15 cellular contexts compared by ENCODE assay signal in genomic region chr16:4386452-4386813, GRCh38. TPM values are rescaled to one million over a fixed set of nuclear protein-coding genes. Genes with fewer than 3 reads are reported as not detected.
DNase-seq lines count a peak whose midpoint lies in the region; ATAC-seq and TF ChIP-seq lines count a peak whose summit lies in the region.
"Had no signal": no experiment of that assay in that cellular context is flagged by ENCODE, and none has a peak within 500 bp of the region (broad histone marks: within the 10 kb centered on the region; RNA-seq: fewer than 3 reads in every experiment).

No MANE protein-coding gene starts in this region.

- peaks cover 30% of the 10 kb centered on the region for H3K4me1 ChIP-seq in lower lobe of right lung
- peaks cover 15 to 28% (median 25%) of the 10 kb centered on the region in 4 donors for H3K4me1 ChIP-seq in upper lobe of left lung

- H3K27me3 Mint-ChIP-seq in activated CD8-positive, alpha-beta T cell treated with anti-CD3 and anti-CD28 coated beads, Interleukin-2, amount 10 ng/mL, durations not matched to agents 7 days and 5 days (ENCODE audit: low read depth), result no peaks in the 10 kb centered on the region
- no peaks in the 10 kb centered on the region for H3K27me3 Mint-ChIP-seq in activated CD8-positive, alpha-beta T cell treated with anti-CD3 and anti-CD28 coated beads for 36 hours
- no peaks in the 10 kb centered on the region for H3K27me3 Mint-ChIP-seq in activated naive CD4-positive, alpha-beta T cell treated with anti-CD3 and anti-CD28 coated beads for 36 hours (ENCODE audit: low read depth)
- H3K27me3 Mint-ChIP-seq: dendritic cell treated with granulocyte-macrophage colony-stimulating factor and Interleukin-4, amounts not matched to agents 40 ng/mL and 50 ng/mL, for 4 days had no signal

- peaks cover 16% of the 10 kb centered on the region for H3K36me3 Mint-ChIP-seq in activated CD8-positive, alpha-beta T cell treated with anti-CD3 and anti-CD28 coated beads, Interleukin-2, amount 10 ng/mL, durations not matched to agents 7 days and 5 days (ENCODE audit: low read depth)
- H3K36me3 Mint-ChIP-seq in activated CD8-positive, alpha-beta T cell treated with anti-CD3 and anti-CD28 coated beads for 36 hours (ENCODE audit: low read depth), result peaks cover 7% of the 10 kb centered on the region
- no peaks in the 10 kb centered on the region for H3K36me3 Mint-ChIP-seq in activated naive CD4-positive, alpha-beta T cell treated with anti-CD3 and anti-CD28 coated beads for 36 hours (ENCODE audit: low read depth)
- H3K36me3 Mint-ChIP-seq: activated naive CD4-positive, alpha-beta T cell treated with anti-CD3 and anti-CD28 coated beads, Interleukin-2, amount 50 U/mL, for 72 hours had no signal

- TF ChIP-seq CTCF in activated CD8-positive, alpha-beta T cell treated with anti-CD3 and anti-CD28 coated beads for 36 hours (IDR thresholded peaks at IDR 0.05), result no peak
- TF ChIP-seq CTCF in coronary artery (IDR thresholded peaks at IDR 0.05) (no peak), lower lobe of right lung (IDR thresholded peaks at IDR 0.05) (no peak), upper lobe of left lung (IDR thresholded peaks at IDR 0.05) (no peak)

- H3K9me3 Mint-ChIP-seq in activated CD8-positive, alpha-beta T cell treated with anti-CD3 and anti-CD28 coated beads, Interleukin-2, amount 10 ng/mL, durations not matched to agents 7 days and 5 days (ENCODE audit: insufficient read depth), result no peaks in the 10 kb centered on the region
- H3K9me3 Mint-ChIP-seq in activated CD8-positive, alpha-beta T cell treated with anti-CD3 and anti-CD28 coated beads for 36 hours, result no peaks in the 10 kb centered on the region
- no peaks in the 10 kb centered on the region for H3K9me3 Mint-ChIP-seq in activated naive CD4-positive, alpha-beta T cell treated with anti-CD3 and anti-CD28 coated beads for 36 hours
- H3K9me3 Mint-ChIP-seq: activated naive CD4-positive, alpha-beta T cell treated with anti-CD3 and anti-CD28 coated beads, Interleukin-2, amount 50 U/mL, for 72 hours; dendritic cell treated with granulocyte-macrophage colony-stimulating factor and Interleukin-4, amounts not matched to agents 40 ng/mL and 50 ng/mL, for 4 days had no signal

- DNase-seq in activated CD8-positive, alpha-beta T cell treated with anti-CD3 and anti-CD28 coated beads, Interleukin-2, amount 10 ng/mL, durations not matched to agents 7 days and 5 days, result no peak
- no peak for DNase-seq in activated CD8-positive, alpha-beta T cell treated with anti-CD3 and anti-CD28 coated beads for 36 hours
- DNase-seq in coronary artery (ENCODE audit: low spot score), result peak; percentile 81
- no peak for DNase-seq in lower lobe of right lung
- DNase-seq in upper lobe of left lung, result no peak
- no peak for DNase-seq in activated naive CD4-positive, alpha-beta T cell treated with anti-CD3 and anti-CD28 coated beads for 36 hours
- DNase-seq in NCI-H1048 (lab: John Stamatoyannopoulos, UW), result no peak
- no peak for DNase-seq in central memory CD4-positive, alpha-beta T cell
- DNase-seq: 8988T; activated CD4-positive, alpha-beta T cell treated with anti-CD3 and anti-CD28 coated beads, Interleukin-2, amount 50 U/mL, for 48 hours; NCI-H2081 treated with DMSO at 0.1 percent for 48 hours; stimulated activated CD4-positive, alpha-beta T cell treated with anti-CD3 and anti-CD28 coated beads, Interleukin-4, amount 100 ng/mL, for 4 hours; T-helper 9 cell had no signal

- H3K27me3 ChIP-seq in lower lobe of right lung (ENCODE audit: low read depth) (no peaks in the 10 kb centered on the region), upper lobe of left lung (no peaks in the 10 kb centered on the region)

- H3K9me3 ChIP-seq in lower lobe of right lung (no peaks in the 10 kb centered on the region), upper lobe of left lung (no peaks in the 10 kb centered on the region)

- CTCF ChIA-PET in activated CD8-positive, alpha-beta T cell treated with anti-CD3 and anti-CD28 coated beads, Interleukin-2, amount 10 ng/mL, durations not matched to agents 7 days and 5 days (lab: Charles Lee), result interaction anchor here (1.2 kb wide), 1 partner anchor 27 kb away, joined by 3 read pairs; no protein-coding TSS in a partner anchor
- CTCF ChIA-PET in activated CD8-positive, alpha-beta T cell treated with anti-CD3 and anti-CD28 coated beads for 36 hours (lab: Charles Lee), result interaction anchor here (1.3 kb wide), 1 partner anchor 16 kb away, joined by 5 read pairs; no protein-coding TSS in a partner anchor
- CTCF ChIA-PET in activated naive CD4-positive, alpha-beta T cell treated with anti-CD3 and anti-CD28 coated beads for 36 hours (lab: Charles Lee), result no interaction called here

- H3K36me3 ChIP-seq in lower lobe of right lung, result peaks cover 94% of the 10 kb centered on the region
- peaks cover 15 to 80% (median 59%) of the 10 kb centered on the region in 4 donors for H3K36me3 ChIP-seq in upper lobe of left lung

- H3K4me1 Mint-ChIP-seq in activated CD8-positive, alpha-beta T cell treated with anti-CD3 and anti-CD28 coated beads, Interleukin-2, amount 10 ng/mL, durations not matched to agents 7 days and 5 days (ENCODE audit: low read depth), result no peaks in the 10 kb centered on the region
- H3K4me1 Mint-ChIP-seq in activated CD8-positive, alpha-beta T cell treated with anti-CD3 and anti-CD28 coated beads for 36 hours (ENCODE audit: low read depth), result no peaks in the 10 kb centered on the region
- no peaks in the 10 kb centered on the region for H3K4me1 Mint-ChIP-seq in activated naive CD4-positive, alpha-beta T cell treated with anti-CD3 and anti-CD28 coated beads for 36 hours (ENCODE audit: low read depth)

- ATAC-seq in activated CD8-positive, alpha-beta T cell treated with anti-CD3 and anti-CD28 coated beads, Interleukin-2, amount 10 ng/mL, durations not matched to agents 7 days and 5 days, result peak; percentile 13
- no peak for ATAC-seq in activated CD8-positive, alpha-beta T cell treated with anti-CD3 and anti-CD28 coated beads for 36 hours
- ATAC-seq in lower lobe of right lung (no peak), upper lobe of left lung (ENCODE audit: low FRiP score in 2 of 2) (peak; percentile 8 to 20)
- ATAC-seq: activated naive CD4-positive, alpha-beta T cell treated with anti-CD3 and anti-CD28 coated beads, Interleukin-2, amount 50 U/mL, for 72 hours had no signal

- POLR2A ChIA-PET in activated CD8-positive, alpha-beta T cell treated with anti-CD3 and anti-CD28 coated beads, Interleukin-2, amount 10 ng/mL, durations not matched to agents 7 days and 5 days (lab: Charles Lee), result no interaction called here
- POLR2A ChIA-PET in activated CD8-positive, alpha-beta T cell treated with anti-CD3 and anti-CD28 coated beads for 36 hours (lab: Charles Lee), result no interaction called here

- H3K4me3 Mint-ChIP-seq in activated CD8-positive, alpha-beta T cell treated with anti-CD3 and anti-CD28 coated beads, Interleukin-2, amount 10 ng/mL, durations not matched to agents 7 days and 5 days, result no peak overlapping the region
- H3K4me3 Mint-ChIP-seq in activated CD8-positive, alpha-beta T cell treated with anti-CD3 and anti-CD28 coated beads for 36 hours, result no peak overlapping the region
- no peak overlapping the region for H3K4me3 Mint-ChIP-seq in activated naive CD4-positive, alpha-beta T cell treated with anti-CD3 and anti-CD28 coated beads for 36 hours
- H3K4me3 Mint-ChIP-seq: dendritic cell treated with granulocyte-macrophage colony-stimulating factor and Interleukin-4, amounts not matched to agents 40 ng/mL and 50 ng/mL, for 4 days had no signal

- no peak overlapping the region for H3K27ac Mint-ChIP-seq in activated CD8-positive, alpha-beta T cell treated with anti-CD3 and anti-CD28 coated beads, Interleukin-2, amount 10 ng/mL, durations not matched to agents 7 days and 5 days
- no peak overlapping the region for H3K27ac Mint-ChIP-seq in activated CD8-positive, alpha-beta T cell treated with anti-CD3 and anti-CD28 coated beads for 36 hours
- H3K27ac Mint-ChIP-seq in activated naive CD4-positive, alpha-beta T cell treated with anti-CD3 and anti-CD28 coated beads for 36 hours, result no peak overlapping the region
- H3K27ac Mint-ChIP-seq: dendritic cell treated with granulocyte-macrophage colony-stimulating factor and Interleukin-4, amounts not matched to agents 40 ng/mL and 50 ng/mL, for 4 days had no signal

- intact Hi-C loops in activated CD8-positive, alpha-beta T cell treated with anti-CD3 and anti-CD28 coated beads for 36 hours (cut with micrococcal nuclease), result no loop called here
- intact Hi-C loops in lower lobe of right lung (cut with DNase I), result no loop called here
- intact Hi-C loops in activated naive CD4-positive, alpha-beta T cell treated with anti-CD3 and anti-CD28 coated beads for 36 hours (cut with micrococcal nuclease), result no loop called here

- 46 to 64% methylated on average over 2 to 8 of the region's 8 CpGs for WGBS in upper lobe of left lung, 2 donors

- no peak for TF ChIP-seq POLR2A in upper lobe of left lung (IDR thresholded peaks at IDR 0.05)

- TF ChIP-seq EP300 in upper lobe of left lung (IDR thresholded peaks at IDR 0.05), result no peak

- H3K4me3 ChIP-seq in coronary artery (peak overlapping the region; percentile 47), lower lobe of right lung (no peak overlapping the region), upper lobe of left lung (no peak overlapping the region)

- H3K27ac ChIP-seq in coronary artery (peak overlapping the region; percentile 94 to 98), lower lobe of right lung (peak overlapping the region; percentile 53), upper lobe of left lung (peak overlapping the region; percentile 18 to 79 (median 74))

RNA-seq across cellular contexts. Expression of gene VASN, which starts 14.8 kb away (rescaled TPM):
- total RNA-seq in activated CD8-positive, alpha-beta T cell treated with anti-CD3 and anti-CD28 coated beads, Interleukin-2, amount 10 ng/mL, durations not matched to agents 7 days and 5 days, result not detected
- total RNA-seq in activated CD8-positive, alpha-beta T cell treated with anti-CD3 and anti-CD28 coated beads for 36 hours, result not detected
- total RNA-seq in lower lobe of right lung (17.4 TPM), upper lobe of left lung (10 to 100 TPM; 11.4 to 40.6 (median 30.2) TPM)
- total RNA-seq in activated naive CD4-positive, alpha-beta T cell treated with anti-CD3 and anti-CD28 coated beads for 36 hours, result not detected
- total RNA-seq: activated naive CD4-positive, alpha-beta T cell treated with anti-CD3 and anti-CD28 coated beads, Interleukin-2, amount 50 U/mL, for 72 hours had no signal

RNA-seq across cellular contexts. Expression of gene CORO7, which starts 30.0 kb away (rescaled TPM):
- total RNA-seq in activated CD8-positive, alpha-beta T cell treated with anti-CD3 and anti-CD28 coated beads, Interleukin-2, amount 10 ng/mL, durations not matched to agents 7 days and 5 days, result 100 to 1,000 TPM; 167 to 176 TPM
- total RNA-seq in activated CD8-positive, alpha-beta T cell treated with anti-CD3 and anti-CD28 coated beads for 36 hours, result 10 to 100 TPM; 73.3 to 76.6 TPM
- total RNA-seq in lower lobe of right lung, result 58.5 TPM
- 100 to 1,000 TPM in 2 of 6 donors, 10 to 100 TPM in 4; 42.9 to 235 (median 69.0) TPM for total RNA-seq in upper lobe of left lung
- total RNA-seq in activated naive CD4-positive, alpha-beta T cell treated with anti-CD3 and anti-CD28 coated beads for 36 hours, result 10 to 100 TPM; 39.7 to 43.3 TPM

RNA-seq across cellular contexts. Expression of gene PAM16, which starts 35.3 kb away (rescaled TPM):
- total RNA-seq in activated CD8-positive, alpha-beta T cell treated with anti-CD3 and anti-CD28 coated beads, Interleukin-2, amount 10 ng/mL, durations not matched to agents 7 days and 5 days, result 10 to 100 TPM; 33.3 to 40.3 TPM
- total RNA-seq in activated CD8-positive, alpha-beta T cell treated with anti-CD3 and anti-CD28 coated beads for 36 hours, result 10 to 100 TPM; 65.9 to 70.1 TPM
- total RNA-seq in lower lobe of right lung, result 40.0 TPM
- 10 to 100 TPM; 45.5 to 71.8 (median 62.6) TPM for total RNA-seq in upper lobe of left lung
- total RNA-seq in activated naive CD4-positive, alpha-beta T cell treated with anti-CD3 and anti-CD28 coated beads for 36 hours, result 10 to 100 TPM; 67.8 to 71.3 TPM

RNA-seq across cellular contexts. Expression of gene DNAJA3, which starts 39.2 kb away (rescaled TPM):
- total RNA-seq in activated CD8-positive, alpha-beta T cell treated with anti-CD3 and anti-CD28 coated beads, Interleukin-2, amount 10 ng/mL, durations not matched to agents 7 days and 5 days, result 10 to 100 TPM; 55.1 to 61.4 TPM
- 100 to 1,000 TPM in 1 of 2 experiments, 10 to 100 TPM in 1; 86.8 to 101 TPM for total RNA-seq in activated CD8-positive, alpha-beta T cell treated with anti-CD3 and anti-CD28 coated beads for 36 hours
- 34.6 TPM for total RNA-seq in lower lobe of right lung
- 10 to 100 TPM; 31.2 to 61.8 (median 36.6) TPM for total RNA-seq in upper lobe of left lung
- 10 to 100 TPM; 86.7 to 88.0 TPM for total RNA-seq in activated naive CD4-positive, alpha-beta T cell treated with anti-CD3 and anti-CD28 coated beads for 36 hours

Comparison
In these comparisons a context has a peak if more than half of its experiments do, and no peak if none do; other contexts are left out.
1. ATAC-seq: peak in activated CD8-positive, alpha-beta T cell treated with anti-CD3 and anti-CD28 coated beads, Interleukin-2, amount 10 ng/mL, durations not matched to agents 7 days and 5 days (single experiment) and upper lobe of left lung (2 of 2); none in activated CD8-positive, alpha-beta T cell treated with anti-CD3 and anti-CD28 coated beads for 36 hours (single experiment) and lower lobe of right lung (0 of 2).
2. RNA of gene VASN, which starts 14.8 kb away (total RNA-seq): 11.4 to 40.6 TPM in upper lobe of left lung and 17.4 TPM in lower lobe of right lung (single experiment); not detected in activated CD8-positive, alpha-beta T cell treated with anti-CD3 and anti-CD28 coated beads for 36 hours, not detected in activated CD8-positive, alpha-beta T cell treated with anti-CD3 and anti-CD28 coated beads, Interleukin-2, amount 10 ng/mL, durations not matched to agents 7 days and 5 days and not detected in activated naive CD4-positive, alpha-beta T cell treated with anti-CD3 and anti-CD28 coated beads for 36 hours; every median in the first group is over 10 times any median in the second.
3. Peak in every context shown above with its lines, with median percentiles within 50 percentile points of each other: H3K27ac ChIP-seq.